In the genomic region with DNA sequence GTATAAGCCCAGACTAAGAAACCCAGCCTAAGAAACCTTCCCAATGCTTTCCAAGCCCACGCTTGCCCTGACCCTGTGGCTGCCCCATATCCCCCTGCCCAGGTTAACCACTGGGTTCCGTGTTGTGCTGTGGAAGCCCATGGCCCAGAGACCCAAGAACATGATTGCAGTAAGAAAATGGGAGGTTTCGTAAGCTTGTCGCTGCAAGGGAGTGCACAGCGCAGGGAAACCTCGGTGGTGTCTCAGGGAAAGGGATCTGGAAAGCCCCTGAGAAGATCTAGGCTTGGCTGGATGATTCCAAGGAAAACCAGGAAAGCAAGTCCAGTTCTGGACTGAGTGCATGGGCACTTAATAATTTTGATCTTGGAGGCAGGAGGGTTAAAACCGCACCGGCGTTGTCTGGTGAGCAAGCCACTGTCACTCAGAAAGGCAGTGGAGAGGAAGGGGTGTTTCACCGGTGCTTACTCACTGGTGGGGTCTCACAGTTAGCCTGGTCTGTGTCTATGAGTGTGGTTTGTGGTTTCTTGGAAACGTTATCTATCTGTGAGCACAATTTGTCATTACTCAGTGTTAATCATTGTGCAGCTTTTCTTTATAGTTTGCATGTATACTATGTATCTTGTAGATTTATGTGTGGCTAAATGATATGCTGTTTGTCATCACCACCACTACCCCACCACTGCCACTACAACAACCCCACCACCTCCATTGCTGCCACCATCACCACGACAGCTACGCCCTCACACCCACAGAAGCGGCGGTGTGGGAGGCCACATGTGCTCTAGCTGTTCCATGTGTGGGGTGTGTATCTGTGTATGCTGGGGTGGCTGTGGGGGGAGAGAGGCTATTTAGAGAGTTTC, we compare ENCODE assay signal across 9 cellular contexts. TPM values are rescaled to one million over a fixed set of nuclear protein-coding genes. Genes with fewer than 3 reads are reported as not detected.
A peak's percentile ranks its signal among the peaks of the same experiment; 100 is the strongest.
DNase-seq lines count a peak whose midpoint lies in the region; ATAC-seq and TF ChIP-seq lines count a peak whose summit lies in the region.
"Had no signal": no experiment of that assay in that cellular context is flagged by ENCODE, and none has a peak within 500 bp of the region (broad histone marks: within the 10 kb centered on the region; RNA-seq: fewer than 3 reads in every experiment).

No MANE protein-coding gene starts in this region.

- H3K27me3 Mint-ChIP-seq in brain: peaks cover 9% of the 10 kb centered on the region
- H3K27me3 Mint-ChIP-seq in activated T-helper 2 cell treated with anti-CD3 and anti-CD28 coated beads, Interferon-gamma antibody, Interleukin-2, Interleukin-4, amounts not matched to agents 10 μg/mL and 5 μg/mL and 100 μg/mL, durations not matched to agents 14 hours and 24 hours and 36 hours (ENCODE audit: low read depth): peaks cover 19% of the 10 kb centered on the region

- H3K4me1 Mint-ChIP-seq in brain: peaks cover 81% of the 10 kb centered on the region
- peaks cover 5% of the 10 kb centered on the region for H3K4me1 Mint-ChIP-seq in activated T-helper 2 cell treated with anti-CD3 and anti-CD28 coated beads, Interferon-gamma antibody, Interleukin-2, Interleukin-4, amounts not matched to agents 10 μg/mL and 5 μg/mL and 100 μg/mL, durations not matched to agents 14 hours and 24 hours and 36 hours (ENCODE audit: low read depth)

- H3K27ac Mint-ChIP-seq in brain: peak overlapping the region; percentile 7 to 87 (median 58)
- H3K27ac Mint-ChIP-seq in activated T-helper 2 cell treated with anti-CD3 and anti-CD28 coated beads, Interferon-gamma antibody, Interleukin-2, Interleukin-4, amounts not matched to agents 10 μg/mL and 5 μg/mL and 100 μg/mL, durations not matched to agents 14 hours and 24 hours and 36 hours: no peak overlapping the region

- no peak for TF ChIP-seq CTCF in brain (conservative IDR thresholded peaks at IDR 0.05)

- intact Hi-C loops in activated T-helper 2 cell treated with anti-CD3 and anti-CD28 coated beads, Interferon-gamma antibody, Interleukin-2, Interleukin-4, amounts not matched to agents 10 μg/mL and 5 μg/mL and 100 μg/mL, durations not matched to agents 14 hours and 24 hours and 36 hours (cut with micrococcal nuclease): no loop called here

- H3K4me3 Mint-ChIP-seq in brain: no peak overlapping the region
- no peak overlapping the region for H3K4me3 Mint-ChIP-seq in activated T-helper 2 cell treated with anti-CD3 and anti-CD28 coated beads, Interferon-gamma antibody, Interleukin-2, Interleukin-4, amounts not matched to agents 10 μg/mL and 5 μg/mL and 100 μg/mL, durations not matched to agents 14 hours and 24 hours and 36 hours (ENCODE audit: low read depth)

- H3K9me3 Mint-ChIP-seq in brain: peaks cover 0 to 22% (median 0%) of the 10 kb centered on the region in 5 experiments
- no peaks in the 10 kb centered on the region for H3K9me3 Mint-ChIP-seq in activated T-helper 2 cell treated with anti-CD3 and anti-CD28 coated beads, Interferon-gamma antibody, Interleukin-2, Interleukin-4, amounts not matched to agents 10 μg/mL and 5 μg/mL and 100 μg/mL, durations not matched to agents 14 hours and 24 hours and 36 hours

- H3K36me3 Mint-ChIP-seq in brain: no peaks in the 10 kb centered on the region
- no peaks in the 10 kb centered on the region for H3K36me3 Mint-ChIP-seq in activated T-helper 2 cell treated with anti-CD3 and anti-CD28 coated beads, Interferon-gamma antibody, Interleukin-2, Interleukin-4, amounts not matched to agents 10 μg/mL and 5 μg/mL and 100 μg/mL, durations not matched to agents 14 hours and 24 hours and 36 hours (ENCODE audit: low read depth)

- DNase-seq in ELR (ENCODE audit: low read depth): peak; percentile 62
- DNase-seq in MV-4-11 (lab: John Stamatoyannopoulos, UW): peak; percentile 73
- DNase-seq in non-pigmented ciliary epithelial cell (ENCODE audit: low read depth): peak; percentile 28
- DNase-seq in activated T-helper 2 cell treated with anti-CD3 and anti-CD28 coated beads, Interferon-gamma antibody, Interleukin-2, Interleukin-4, amounts not matched to agents 10 μg/mL and 5 μg/mL and 100 μg/mL, durations not matched to agents 14 hours and 24 hours and 36 hours (ENCODE audit: low spot score): no peak
- no peak for DNase-seq in NCI-H510A treated with DMSO at 0.1 percent for 48 hours (lab: John Stamatoyannopoulos, UW)
- no peak for DNase-seq in COR-L47 (lab: John Stamatoyannopoulos, UW)

- no peak for ATAC-seq in GM21737 (IDR thresholded peaks at IDR 0.05; ENCODE audit: unreplicated experiment)
- ATAC-seq: Panc1 had no signal

RNA-seq across cellular contexts. Expression of a gene that starts 53.3 kb away (rescaled TPM):
- 4.2 TPM for polyA plus RNA-seq in brain (ENCODE audit: insufficient read depth, low read depth, low replicate concordance)
- 1.9 and 2.6 TPM in 2 replicates for total RNA-seq in activated T-helper 2 cell treated with anti-CD3 and anti-CD28 coated beads, Interferon-gamma antibody, Interleukin-2, Interleukin-4, amounts not matched to agents 10 μg/mL and 5 μg/mL and 100 μg/mL, durations not matched to agents 14 hours and 24 hours and 36 hours

Comparison
In these comparisons a context has a peak if more than half of its experiments do, and no peak if none do; other contexts are left out.
1. DNase-seq: peak in ELR (single experiment), MV-4-11 (single experiment) and non-pigmented ciliary epithelial cell (single experiment); none in activated T-helper 2 cell treated with anti-CD3 and anti-CD28 coated beads, Interferon-gamma antibody, Interleukin-2, Interleukin-4, amounts not matched to agents 10 μg/mL and 5 μg/mL and 100 μg/mL, durations not matched to agents 14 hours and 24 hours and 36 hours (single experiment), NCI-H510A treated with DMSO at 0.1 percent for 48 hours (single experiment) and COR-L47 (single experiment).